Comparison of ENCODE assay signal across 10 cellular contexts in the genomic region with DNA sequence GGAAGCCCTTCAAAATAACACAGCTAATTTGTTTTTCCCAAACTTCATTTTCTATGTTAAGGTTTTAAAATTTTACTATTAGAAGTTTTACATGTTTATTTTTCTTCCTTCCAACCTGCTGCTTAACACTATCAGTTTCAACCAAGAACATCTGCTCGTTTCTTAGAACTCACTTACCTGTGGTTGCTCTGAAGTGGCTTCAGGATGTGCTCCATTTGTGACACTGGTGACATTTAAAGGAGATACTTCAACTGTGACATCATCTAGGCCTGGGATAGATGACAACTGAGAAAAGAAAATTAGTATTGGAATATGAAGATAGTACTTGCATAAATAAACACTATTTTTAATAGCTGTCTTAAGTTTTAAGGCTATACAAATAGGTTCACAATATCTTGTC. TPM values are rescaled to one million over a fixed set of nuclear protein-coding genes. Genes with fewer than 3 reads are reported as not detected.
DNase-seq lines count a peak whose midpoint lies in the region; ATAC-seq and TF ChIP-seq lines count a peak whose summit lies in the region.
"Had no signal": no experiment of that assay in that cellular context is flagged by ENCODE, and none has a peak within 500 bp of the region (broad histone marks: within the 10 kb centered on the region; RNA-seq: fewer than 3 reads in every experiment).

No MANE protein-coding gene starts in this region.

- CTCF ChIA-PET in Calu3 (lab: Charles Lee): no interaction called here

- H3K36me3 Mint-ChIP-seq in Calu3 (ENCODE audit: insufficient read depth, unreplicated experiment): peaks cover 4% of the 10 kb centered on the region

- H3K27me3 ChIP-seq in body of pancreas: no peaks in the 10 kb centered on the region

- no peak overlapping the region for H3K4me3 ChIP-seq in body of pancreas

- no peak for TF ChIP-seq POLR2A in body of pancreas (IDR thresholded peaks at IDR 0.05)

- H3K27me3 Mint-ChIP-seq in Calu3 (ENCODE audit: unreplicated experiment): no peaks in the 10 kb centered on the region
- H3K27me3 Mint-ChIP-seq: CD8-positive, alpha-beta memory T cell had no signal

- 78 to 85% methylated on average over 1 of the region's 1 CpG for WGBS in body of pancreas, 2 donors

- H3K27ac Mint-ChIP-seq in Calu3 (ENCODE audit: unreplicated experiment): no peak overlapping the region

- no TSS peak for BruUV-seq in Calu3 (replicated peaks; lab: Mats Ljungman, UMichigan)

- TF ChIP-seq CTCF in body of pancreas (IDR thresholded peaks at IDR 0.05) (no peak), Calu3 (IDR thresholded peaks at IDR 0.05; ENCODE audit: unreplicated experiment) (no peak)

- peak; percentile 86 for ATAC-seq in GM18873 (IDR thresholded peaks at IDR 0.05; ENCODE audit: low FRiP score, unreplicated experiment)
- peak; percentile 77 for ATAC-seq in HG02610 (IDR thresholded peaks at IDR 0.05; ENCODE audit: unreplicated experiment)
- ATAC-seq in HG03571 (IDR thresholded peaks at IDR 0.05; ENCODE audit: unreplicated experiment): peak; percentile 64
- ATAC-seq in body of pancreas: no peak

- peaks cover 0 to 13% of the 10 kb centered on the region in 2 donors for H3K36me3 ChIP-seq in body of pancreas (replicated peaks in 1 of 2; ENCODE audit: insufficient read depth in 1 of 2, low read depth in 2 of 2)

- no peak overlapping the region for H3K4me3 Mint-ChIP-seq in Calu3 (ENCODE audit: low read depth, unreplicated experiment)
- H3K4me3 Mint-ChIP-seq: CD8-positive, alpha-beta memory T cell had no signal

- peak; percentile 65 for DNase-seq in DMS53 (lab: John Stamatoyannopoulos, UW)
- DNase-seq in NCI-H82 treated with DMSO at 0.1 percent for 48 hours (lab: John Stamatoyannopoulos, UW; ENCODE audit: unreplicated experiment): no peak
- no peak for DNase-seq in body of pancreas
- DNase-seq in iPS-NIHi7 (ENCODE audit: extremely low spot score): no peak
- DNase-seq in Calu3: no peak
- DNase-seq: OCI-M1 had no signal

- H3K4me1 Mint-ChIP-seq in Calu3 (ENCODE audit: low read depth, unreplicated experiment): no peaks in the 10 kb centered on the region

- no peaks in the 10 kb centered on the region for H3K4me1 ChIP-seq in body of pancreas

- no peak overlapping the region for H3K27ac ChIP-seq in body of pancreas

- H3K9me3 Mint-ChIP-seq in Calu3 (ENCODE audit: low read depth, unreplicated experiment): no peaks in the 10 kb centered on the region
- H3K9me3 Mint-ChIP-seq: CD8-positive, alpha-beta memory T cell had no signal

- no peaks in the 10 kb centered on the region for H3K9me3 ChIP-seq in body of pancreas

- intact Hi-C loops in body of pancreas (cut with DNase I): no loop called here
- intact Hi-C loops in Calu3 (cut with micrococcal nuclease; ENCODE audit: unreplicated experiment): no loop called here

RNA-seq across cellular contexts. Expression of gene WASHC3, which starts 17.9 kb away (rescaled TPM):
- 10 to 100 TPM; 18.5 to 32.7 TPM for total RNA-seq in body of pancreas
- total RNA-seq in Calu3 (2022): 34.3 and 36.0 TPM in 2 replicates
